In the genomic region with DNA sequence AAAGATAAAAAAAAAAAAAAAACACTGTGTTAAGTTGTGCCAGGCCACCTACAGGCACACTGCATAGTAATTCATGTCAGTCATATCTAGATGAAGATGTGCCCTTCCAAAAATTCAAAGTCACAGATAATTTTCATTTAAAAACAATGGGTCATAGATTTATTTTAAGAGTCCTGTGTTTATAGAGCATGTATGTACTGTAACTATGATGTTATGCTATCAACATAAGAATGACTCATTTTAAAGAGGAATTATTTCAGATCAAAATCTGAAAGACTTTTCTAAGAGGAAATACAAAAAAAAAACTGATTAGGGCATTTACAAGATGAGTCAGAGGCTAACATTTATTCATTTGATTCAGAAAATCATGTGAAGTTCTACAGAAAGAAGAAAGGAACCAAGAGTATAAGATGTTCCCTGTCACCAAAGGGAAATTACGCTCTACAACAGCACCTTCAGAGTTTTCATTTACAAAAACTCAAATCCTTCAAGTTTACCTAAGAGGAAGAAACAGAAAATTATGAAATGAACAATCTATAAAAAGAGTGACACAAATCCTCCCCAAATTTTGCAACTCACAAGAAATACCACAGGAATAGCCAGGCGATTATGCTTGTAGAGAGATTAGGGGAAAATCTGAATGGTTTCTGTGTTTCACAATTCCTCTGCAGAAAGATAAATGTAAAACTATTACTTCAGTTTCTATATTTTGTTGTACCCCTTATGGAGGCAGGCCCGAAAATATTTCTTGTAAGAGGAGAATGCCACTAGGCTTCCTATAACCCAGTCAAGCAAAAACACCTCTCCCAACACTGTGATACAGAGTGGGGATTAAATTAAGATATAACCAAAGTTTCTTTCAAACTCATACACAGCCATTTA, we compare ENCODE assay signal across 9 cellular contexts. TPM values are rescaled to one million over a fixed set of nuclear protein-coding genes. Genes with fewer than 3 reads are reported as not detected.
DNase-seq lines count a peak whose midpoint lies in the region; ATAC-seq, FAIRE-seq and TF ChIP-seq lines count a peak whose summit lies in the region.
"Had no signal": no experiment of that assay in that cellular context is flagged by ENCODE, and none has a peak within 500 bp of the region (broad histone marks: within the 10 kb centered on the region; RNA-seq: fewer than 3 reads in every experiment).

No MANE protein-coding gene starts in this region.

- WGBS in heart right ventricle, 2 donors = 54 to 67% methylated on average over 3 of the region's 3 CpGs
- WGBS in suprapubic skin = 38% methylated on average over 3 of the region's 3 CpGs

- H3K9me3 Mint-ChIP-seq in activated CD4-positive, alpha-beta memory T cell treated with anti-CD3 and anti-CD28 coated beads, Interleukin-2, amount 10 ng/mL, durations not matched to agents 7 days and 5 days = no peaks in the 10 kb centered on the region

- H3K4me1 ChIP-seq in heart right ventricle (peaks cover 3 to 88% (median 53%) of the 10 kb centered on the region in 9 donors), suprapubic skin (peaks cover 40% of the 10 kb centered on the region)

- H3K27ac ChIP-seq in heart right ventricle = peak overlapping the region in 7 of 10 donors; percentile 12 to 75 (median 41)
- peak overlapping the region; percentile 79 for H3K27ac ChIP-seq in suprapubic skin

- no peaks in the 10 kb centered on the region for H3K27me3 Mint-ChIP-seq in activated CD4-positive, alpha-beta memory T cell treated with anti-CD3 and anti-CD28 coated beads, Interleukin-2, amount 10 ng/mL, durations not matched to agents 7 days and 5 days

- TF ChIP-seq EP300 in suprapubic skin (IDR thresholded peaks at IDR 0.05) = no peak

- POLR2A ChIA-PET in activated CD4-positive, alpha-beta memory T cell treated with anti-CD3 and anti-CD28 coated beads, Interleukin-2, amount 10 ng/mL, durations not matched to agents 7 days and 5 days (lab: Charles Lee) = interaction anchor here (1.1 to 6.3 kb wide), 3 partner anchors 10 to 14 kb away, joined by 5 to 96 read pairs (median 7); a partner anchor contains a TSS

- no peaks in the 10 kb centered on the region for H3K27me3 ChIP-seq in heart right ventricle
- H3K27me3 ChIP-seq in suprapubic skin = no peaks in the 10 kb centered on the region

- H3K4me3 ChIP-seq in heart right ventricle = no peak overlapping the region
- no peak overlapping the region for H3K4me3 ChIP-seq in suprapubic skin

- peak overlapping the region; percentile 70 for H3K27ac Mint-ChIP-seq in activated CD4-positive, alpha-beta memory T cell treated with anti-CD3 and anti-CD28 coated beads, Interleukin-2, amount 10 ng/mL, durations not matched to agents 7 days and 5 days

- peaks cover 10% of the 10 kb centered on the region for H3K36me3 Mint-ChIP-seq in activated CD4-positive, alpha-beta memory T cell treated with anti-CD3 and anti-CD28 coated beads, Interleukin-2, amount 10 ng/mL, durations not matched to agents 7 days and 5 days (ENCODE audit: low read depth)

- peak; percentile 91 for DNase-seq in CD1c-positive myeloid dendritic cell (ENCODE audit: extremely low spot score)
- no peak for DNase-seq in activated CD4-positive, alpha-beta memory T cell treated with anti-CD3 and anti-CD28 coated beads, Interleukin-2, amount 10 ng/mL, durations not matched to agents 7 days and 5 days
- DNase-seq in heart right ventricle = no peak
- DNase-seq in suprapubic skin (ENCODE audit: low spot score in 2 of 2) = no peak
- DNase-seq in HTR-8/SVneo (ENCODE audit: insufficient read length, low spot score) = no peak

- H3K36me3 ChIP-seq in heart right ventricle = no peaks in the 10 kb centered on the region
- no peaks in the 10 kb centered on the region for H3K36me3 ChIP-seq in suprapubic skin

- TF ChIP-seq POLR2A in suprapubic skin (IDR thresholded peaks at IDR 0.05) = no peak

- H3K9me3 ChIP-seq in heart right ventricle (no peaks in the 10 kb centered on the region), suprapubic skin (no peaks in the 10 kb centered on the region)

- CTCF ChIA-PET in activated CD4-positive, alpha-beta memory T cell treated with anti-CD3 and anti-CD28 coated beads, Interleukin-2, amount 10 ng/mL, durations not matched to agents 7 days and 5 days (lab: Charles Lee) = interaction anchor here (1.9 kb wide), 1 partner anchor 12 kb away, joined by 12 read pairs; a partner anchor contains a TSS

- intact Hi-C loops in heart right ventricle (cut with DNase I) = no loop called here

- H3K4me1 Mint-ChIP-seq in activated CD4-positive, alpha-beta memory T cell treated with anti-CD3 and anti-CD28 coated beads, Interleukin-2, amount 10 ng/mL, durations not matched to agents 7 days and 5 days = peaks cover 30% of the 10 kb centered on the region

- no peak for FAIRE-seq in HTR-8/SVneo (lab: Jason Lieb, UNC)
- FAIRE-seq: H1 had no signal

- ATAC-seq in HG02885 (IDR thresholded peaks at IDR 0.05; ENCODE audit: poor library complexity, unreplicated experiment) = peak; percentile 37
- ATAC-seq in heart right ventricle = peak in 4 of 8 donors; percentile 23 to 55 (median 28)
- ATAC-seq in HG02884 (IDR thresholded peaks at IDR 0.05; ENCODE audit: unreplicated experiment) = no peak
- no peak for ATAC-seq in GM21390 (IDR thresholded peaks at IDR 0.05; ENCODE audit: unreplicated experiment)

- TF ChIP-seq CTCF in heart right ventricle (IDR thresholded peaks at IDR 0.05) = no peak
- TF ChIP-seq CTCF in suprapubic skin (IDR thresholded peaks at IDR 0.05) = no peak

- peak overlapping the region; percentile 6 for H3K4me3 Mint-ChIP-seq in activated CD4-positive, alpha-beta memory T cell treated with anti-CD3 and anti-CD28 coated beads, Interleukin-2, amount 10 ng/mL, durations not matched to agents 7 days and 5 days

RNA-seq across cellular contexts. Expression of a gene that starts 13.8 kb away (rescaled TPM):
- total RNA-seq in activated CD4-positive, alpha-beta memory T cell treated with anti-CD3 and anti-CD28 coated beads, Interleukin-2, amount 10 ng/mL, durations not matched to agents 7 days and 5 days = 10 to 100 TPM; 34.4 to 36.0 TPM
- total RNA-seq in heart right ventricle (10 to 100 TPM; 16.2 to 25.3 (median 21.2) TPM), suprapubic skin (10 to 100 TPM; 33.2 to 80.5 (median 55.8) TPM)
- polyA plus RNA-seq in heart right ventricle = 1 to 10 TPM; 5.9 to 8.8 TPM
